ENCODE assay signal across 9 cellular contexts in genomic region chr1:247639381-247639981, GRCh38. TPM values are rescaled to one million over a fixed set of nuclear protein-coding genes. Genes with fewer than 3 reads are reported as not detected.
DNase-seq lines count a peak whose midpoint lies in the region; ATAC-seq and TF ChIP-seq lines count a peak whose summit lies in the region.
"Had no signal": no experiment of that assay in that cellular context is flagged by ENCODE, and none has a peak within 500 bp of the region (broad histone marks: within the 10 kb centered on the region; RNA-seq: fewer than 3 reads in every experiment).

No MANE protein-coding gene starts in this region.

- intact Hi-C loops in Right ventricle myocardium superior (cut with DNase I) = no loop called here
- intact Hi-C loops in posterior cingulate gyrus (cut with DNase I) = no loop called here

- peak; percentile 61 for ATAC-seq in GM18505 (IDR thresholded peaks at IDR 0.05; ENCODE audit: unreplicated experiment)
- peak; percentile 91 for ATAC-seq in Right ventricle myocardium superior (ENCODE audit: poor library complexity)
- no peak for ATAC-seq in HG02642 (IDR thresholded peaks at IDR 0.05; ENCODE audit: poor library complexity, unreplicated experiment)

- DNase-seq in activated CD8-positive, alpha-beta memory T cell treated with anti-CD3 and anti-CD28 coated beads, Interleukin-2, amount 50 U/mL, for 4 hours = peak; percentile 34
- DNase-seq in Right ventricle myocardium superior = peak; percentile 88
- DNase-seq in posterior cingulate gyrus = peak in 9 of 10 donors; percentile 23 to 96 (median 44)
- DNase-seq in NK-92 (lab: John Stamatoyannopoulos, UW; ENCODE audit: unreplicated experiment) = no peak
- no peak for DNase-seq in NCI-H82 treated with DMSO at 0.1 percent for 48 hours (lab: John Stamatoyannopoulos, UW; ENCODE audit: unreplicated experiment)
- DNase-seq in GDM1 (lab: John Stamatoyannopoulos, UW) = no peak

- no peak for TF ChIP-seq POLR2A in GM18505 (IDR thresholded peaks at IDR 0.05; ENCODE audit: borderline replicate concordance, extremely low read depth, insufficient read depth, insufficient read length)

RNA-seq across cellular contexts. Expression of gene OR2G3, which starts 34.1 kb away (rescaled TPM):
- total RNA-seq in Right ventricle myocardium superior = not detected
- total RNA-seq: activated CD8-positive, alpha-beta memory T cell treated with anti-CD3 and anti-CD28 coated beads for 36 hours had no signal

RNA-seq across cellular contexts. Expression of gene OR13G1, which starts 40.1 kb away (rescaled TPM):
- total RNA-seq in Right ventricle myocardium superior = not detected
- total RNA-seq: activated CD8-positive, alpha-beta memory T cell treated with anti-CD3 and anti-CD28 coated beads for 36 hours had no signal

RNA-seq across cellular contexts. Expression of gene OR2G2, which starts 51.3 kb away (rescaled TPM):
- not detected for total RNA-seq in Right ventricle myocardium superior
- total RNA-seq: activated CD8-positive, alpha-beta memory T cell treated with anti-CD3 and anti-CD28 coated beads for 36 hours had no signal

Comparison
In these comparisons a context has a peak if more than half of its experiments do, and no peak if none do; other contexts are left out.
1. DNase-seq: peak in activated CD8-positive, alpha-beta memory T cell treated with anti-CD3 and anti-CD28 coated beads, Interleukin-2, amount 50 U/mL, for 4 hours (single experiment), Right ventricle myocardium superior (single experiment) and posterior cingulate gyrus (9 of 10); none in NK-92 (single experiment), NCI-H82 treated with DMSO at 0.1 percent for 48 hours (single experiment) and GDM1 (single experiment).